Comparison of ENCODE assay signal across 23 cellular contexts in the genomic region with DNA sequence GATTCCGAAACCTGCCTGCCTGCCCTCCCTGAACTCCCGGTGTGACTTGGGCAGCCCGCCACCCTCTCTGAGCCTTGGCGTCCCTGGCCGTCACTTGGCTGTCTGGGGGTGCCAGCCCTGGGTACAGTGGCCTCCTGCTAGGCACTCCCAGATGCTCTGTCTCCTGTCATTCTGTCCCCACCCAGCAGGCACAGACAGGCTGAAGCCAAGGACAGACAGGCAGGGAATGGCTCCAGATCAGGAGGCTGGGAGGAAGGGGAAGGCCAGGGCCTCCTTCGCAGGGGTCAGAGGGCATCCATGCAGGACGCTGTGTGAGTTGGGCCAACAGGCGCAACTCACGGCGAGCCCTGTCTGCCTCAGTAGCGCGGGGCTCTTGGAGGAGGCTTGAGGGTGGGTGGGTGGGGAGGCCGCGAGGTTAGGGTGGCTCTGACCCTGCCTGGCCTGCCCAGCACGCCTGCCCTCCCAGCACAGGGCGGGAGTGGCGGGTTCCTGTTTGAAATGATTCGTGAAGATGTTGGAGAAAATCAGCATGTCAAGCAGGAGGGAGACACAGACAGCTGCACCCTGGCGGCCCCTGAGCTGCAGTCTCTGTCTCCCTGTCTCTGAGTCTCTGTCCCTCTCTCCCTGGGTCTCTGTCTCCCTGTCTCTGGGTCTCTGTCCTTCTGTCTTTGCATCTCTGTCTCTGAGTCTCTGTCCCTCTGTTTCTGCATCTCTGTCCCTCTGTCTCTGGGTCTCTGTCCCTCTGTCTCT. TPM values are rescaled to one million over a fixed set of nuclear protein-coding genes. Genes with fewer than 3 reads are reported as not detected.
DNase-seq lines count a peak whose midpoint lies in the region; ATAC-seq and TF ChIP-seq lines count a peak whose summit lies in the region.
"Had no signal": no experiment of that assay in that cellular context is flagged by ENCODE, and none has a peak within 500 bp of the region (broad histone marks: within the 10 kb centered on the region; RNA-seq: fewer than 3 reads in every experiment).

No MANE protein-coding gene starts in this region.

- H3K56ac ChIP-seq in H9 (ENCODE audit: insufficient read length, low read depth, low read length), result no peak overlapping the region

- H3K4me2 ChIP-seq in H9 (ENCODE audit: insufficient read depth, insufficient read length, low read length), result no peak overlapping the region

- no peak overlapping the region for H3K4me3 Mint-ChIP-seq in H9
- H3K4me3 Mint-ChIP-seq in naive thymus-derived CD4-positive, alpha-beta T cell, result no peak overlapping the region
- H3K4me3 Mint-ChIP-seq: activated naive CD4-positive, alpha-beta T cell treated with anti-CD3 and anti-CD28 coated beads, Interleukin-2, amount 10 ng/mL, durations not matched to agents 7 days and 5 days; T-helper 1 cell treated with Interleukin-12 subunit alpha and Interleukin-12 subunit beta and Interleukin-4 antibody, amounts not matched to agents 30 μg/mL and 1 μg/mL, for 36 hours had no signal

- no peak overlapping the region for H2BK120ac ChIP-seq in H9 (ENCODE audit: low read depth, low read length, poor library complexity, severe bottlenecking)

- no peak overlapping the region for H3K23ac ChIP-seq in H9 (ENCODE audit: insufficient read length, low read depth, low read length)

- H4K91ac ChIP-seq in H9 (ENCODE audit: insufficient read length, low read depth, low read length), result peak overlapping the region; percentile 10

- no peak overlapping the region for H4K8ac ChIP-seq in H9 (replicated peaks; ENCODE audit: insufficient read length, low read depth, low read length)

- no peaks in the 10 kb centered on the region for H3K79me1 ChIP-seq in H9 (ENCODE audit: insufficient read depth, low read depth, low read length, poor library complexity, severe bottlenecking)

- TF ChIP-seq CTCF in H9 (conservative IDR thresholded peaks at IDR 0.05) (no peak), liver (IDR thresholded peaks at IDR 0.05; ENCODE audit: low read depth, low read length, missing input control) (no peak), testis (IDR thresholded peaks at IDR 0.05) (no peak)

- H2AK5ac ChIP-seq in H9 (ENCODE audit: insufficient read length, low read length), result no peak overlapping the region

- H3K9me3 ChIP-seq in H9 (ENCODE audit: control insufficient read depth, low read depth, low read length) (no peaks in the 10 kb centered on the region), liver (ENCODE audit: control insufficient read depth in 4 of 4, low read length in 3 of 4) (no peaks in the 10 kb centered on the region), testis (no peaks in the 10 kb centered on the region)
- H3K9me3 ChIP-seq in naive thymus-derived CD4-positive, alpha-beta T cell (ENCODE audit: control insufficient read depth in 2 of 3, low read length in 3 of 3), result no peaks in the 10 kb centered on the region
- H3K9me3 ChIP-seq: gastroesophageal sphincter, Peyer's patch had no signal

- H3K9me3 Mint-ChIP-seq in H9, result no peaks in the 10 kb centered on the region; a peak in 1 of 5 replicates
- H3K9me3 Mint-ChIP-seq in naive thymus-derived CD4-positive, alpha-beta T cell, result no peaks in the 10 kb centered on the region
- H3K9me3 Mint-ChIP-seq: activated naive CD4-positive, alpha-beta T cell treated with anti-CD3 and anti-CD28 coated beads, Interleukin-2, amount 10 ng/mL, durations not matched to agents 7 days and 5 days; T-helper 1 cell treated with Interleukin-12 subunit alpha and Interleukin-12 subunit beta and Interleukin-4 antibody, amounts not matched to agents 30 μg/mL and 1 μg/mL, for 36 hours had no signal

- no peak overlapping the region for H4K5ac ChIP-seq in H9 (ENCODE audit: insufficient read length, low read depth, low read length)

- TF ChIP-seq RAD21 in liver (IDR thresholded peaks at IDR 0.05), result no peak

- no peak for TF ChIP-seq POLR2A in testis (IDR thresholded peaks at IDR 0.05)

- no peak overlapping the region for H2BK15ac ChIP-seq in H9 (ENCODE audit: low read depth, low read length)

- no peak overlapping the region for H2BK5ac ChIP-seq in H9 (ENCODE audit: insufficient read length, low read length)

- H3K9ac ChIP-seq in H9 (ENCODE audit: extremely low read depth, insufficient read length, low read length) (no peak overlapping the region), liver (ENCODE audit: low read depth in 1 of 2, low read length in 2 of 2) (no peak overlapping the region)

- H3T11ph ChIP-seq in H9 (ENCODE audit: low read length), result no peak overlapping the region

- H3K4me1 Mint-ChIP-seq in H9, result peaks cover 24 to 30% of the 10 kb centered on the region in 2 experiments
- H3K4me1 Mint-ChIP-seq in naive thymus-derived CD4-positive, alpha-beta T cell, result peaks cover 5 to 38% (median 23%) of the 10 kb centered on the region in 7 donors
- H3K4me1 Mint-ChIP-seq: activated naive CD4-positive, alpha-beta T cell treated with anti-CD3 and anti-CD28 coated beads, Interleukin-2, amount 10 ng/mL, durations not matched to agents 7 days and 5 days had no signal

- no peaks in the 10 kb centered on the region for H3K79me2 ChIP-seq in H9 (ENCODE audit: insufficient read depth, low read length)

- H4K20me1 ChIP-seq in H9 (ENCODE audit: control insufficient read depth, insufficient read depth, insufficient read length), result no peaks in the 10 kb centered on the region

- CTCF ChIA-PET in naive thymus-derived CD4-positive, alpha-beta T cell (lab: Charles Lee), result no interaction called here

- no peak for ATAC-seq in HG03354 (IDR thresholded peaks at IDR 0.05; ENCODE audit: poor library complexity, severe bottlenecking, unreplicated experiment)
- no peak for ATAC-seq in naive thymus-derived CD4-positive, alpha-beta T cell
- no peak for ATAC-seq in GM21576 (IDR thresholded peaks at IDR 0.05; ENCODE audit: unreplicated experiment)
- ATAC-seq: gastroesophageal sphincter had no signal

- intact Hi-C loops in testis (cut with DNase I; ENCODE audit: low total_unique reads), result no loop called here
- intact Hi-C loops in naive thymus-derived CD4-positive, alpha-beta T cell (cut with micrococcal nuclease), result no loop called here

- POLR2A ChIA-PET in naive thymus-derived CD4-positive, alpha-beta T cell (lab: Charles Lee), result no interaction called here

- H3K18ac ChIP-seq in H9 (ENCODE audit: insufficient read length, low read depth, low read length), result no peak overlapping the region

- peaks cover 0 to 4% (median 2%) of the 10 kb centered on the region in 3 experiments; a peak in 2 of 7 replicates for H3K36me3 Mint-ChIP-seq in H9 (ENCODE audit: insufficient read depth in 1 of 3, low read depth in 3 of 3)
- H3K36me3 Mint-ChIP-seq in naive thymus-derived CD4-positive, alpha-beta T cell, result peaks cover 0 to 8% (median 0%) of the 10 kb centered on the region in 5 donors
- H3K36me3 Mint-ChIP-seq: activated naive CD4-positive, alpha-beta T cell treated with anti-CD3 and anti-CD28 coated beads, Interleukin-2, amount 10 ng/mL, durations not matched to agents 7 days and 5 days had no signal

- no peak overlapping the region for H2BK12ac ChIP-seq in H9 (ENCODE audit: insufficient read length, low read depth, low read length)

- no peaks in the 10 kb centered on the region for H3K23me2 ChIP-seq in H9 (ENCODE audit: insufficient read length, low read depth, low read length, poor library complexity, severe bottlenecking)

- H3K4me1 ChIP-seq in H9 (ENCODE audit: insufficient read depth, low read length), result no peaks in the 10 kb centered on the region; the same call in 1 of the 2 replicates
- H3K4me1 ChIP-seq in liver (ENCODE audit: control insufficient read depth in 4 of 4, insufficient read depth in 4 of 4, low read length in 3 of 4), result no peaks in the 10 kb centered on the region
- peaks cover 49% of the 10 kb centered on the region for H3K4me1 ChIP-seq in testis
- peaks cover 0 to 2% of the 10 kb centered on the region in 2 donors for H3K4me1 ChIP-seq in naive thymus-derived CD4-positive, alpha-beta T cell (ENCODE audit: control insufficient read depth in 2 of 2, insufficient read depth in 2 of 2, low read length in 2 of 2)

- H3K27me3 Mint-ChIP-seq in H9 (ENCODE audit: low read depth), result peaks cover 4% of the 10 kb centered on the region
- H3K27me3 Mint-ChIP-seq in naive thymus-derived CD4-positive, alpha-beta T cell, result no peaks in the 10 kb centered on the region
- H3K27me3 Mint-ChIP-seq: activated naive CD4-positive, alpha-beta T cell treated with anti-CD3 and anti-CD28 coated beads, Interleukin-2, amount 10 ng/mL, durations not matched to agents 7 days and 5 days had no signal

- no peak overlapping the region for H3K4me3 ChIP-seq in liver (ENCODE audit: low read depth in 1 of 3, low read length in 3 of 3)
- no peak overlapping the region for H3K4me3 ChIP-seq in testis
- H3K4me3 ChIP-seq in naive thymus-derived CD4-positive, alpha-beta T cell (ENCODE audit: low read length), result no peak overlapping the region
- H3K4me3 ChIP-seq: gastroesophageal sphincter, Peyer's patch had no signal

- no peak overlapping the region for H3K27ac Mint-ChIP-seq in H9
- H3K27ac Mint-ChIP-seq in naive thymus-derived CD4-positive, alpha-beta T cell, result peak overlapping the region in 2 of 9 donors; percentile 60 to 87
- H3K27ac Mint-ChIP-seq: activated naive CD4-positive, alpha-beta T cell treated with anti-CD3 and anti-CD28 coated beads, Interleukin-2, amount 10 ng/mL, durations not matched to agents 7 days and 5 days; T-helper 1 cell treated with Interleukin-12 subunit alpha and Interleukin-12 subunit beta and Interleukin-4 antibody, amounts not matched to agents 30 μg/mL and 1 μg/mL, for 36 hours had no signal

- DNase-seq in H9 (no peak), testis (no peak)
- no peak for DNase-seq in naive thymus-derived CD4-positive, alpha-beta T cell
- DNase-seq: activated CD4-positive, alpha-beta T cell treated with anti-CD3 and anti-CD28 coated beads for 4 hours; activated naive CD4-positive, alpha-beta T cell treated with anti-CD3 and anti-CD28 coated beads, Interleukin-2, amount 10 ng/mL, durations not matched to agents 7 days and 5 days; activated T-cell treated with anti-CD3 and anti-CD28 coated beads, Interleukin-2, amount 50 U/mL, for 48 hours; anterior cingulate cortex; central memory CD4-positive, alpha-beta T cell; GF-D8; mammary epithelial cell; NCI-H1105 treated with DMSO at 0.1 percent for 48 hours; NCI-H2081 treated with DMSO at 0.1 percent for 48 hours; NCI-H524 treated with DMSO at 0.1 percent for 48 hours; occipital lobe; Peyer's patch; retina had no signal

- no peaks in the 10 kb centered on the region for H3K27me3 ChIP-seq in H9 (ENCODE audit: insufficient read depth, low read length)
- no peaks in the 10 kb centered on the region for H3K27me3 ChIP-seq in liver (ENCODE audit: control insufficient read depth in 4 of 4, insufficient read depth in 4 of 4, low read length in 3 of 4)
- H3K27me3 ChIP-seq in testis, result no peaks in the 10 kb centered on the region
- H3K27me3 ChIP-seq in naive thymus-derived CD4-positive, alpha-beta T cell (ENCODE audit: control insufficient read depth in 2 of 2, insufficient read depth in 2 of 2, low read length in 2 of 2), result no peaks in the 10 kb centered on the region
- H3K27me3 ChIP-seq: gastroesophageal sphincter, Peyer's patch had no signal

- H3K36me3 ChIP-seq in liver (ENCODE audit: control insufficient read depth in 4 of 4, insufficient read depth in 3 of 4, low read depth in 1 of 4, low read length in 3 of 4) (no peaks in the 10 kb centered on the region), testis (ENCODE audit: low read depth, missing control alignments) (no peaks in the 10 kb centered on the region)
- no peaks in the 10 kb centered on the region for H3K36me3 ChIP-seq in naive thymus-derived CD4-positive, alpha-beta T cell (ENCODE audit: control insufficient read depth in 2 of 3, insufficient read depth in 3 of 3, low read length in 3 of 3)
- H3K36me3 ChIP-seq: gastroesophageal sphincter, Peyer's patch had no signal

- H2BK20ac ChIP-seq in H9 (ENCODE audit: low read depth, low read length, poor library complexity, severe bottlenecking), result no peak overlapping the region

- no peak overlapping the region; the same call in 1 of the 2 replicates for H3K14ac ChIP-seq in H9 (ENCODE audit: insufficient read depth, low read length)

- no CpG with 5 or more reads among the region's 19 CpGs for WGBS in H9 (ENCODE audit: extremely low coverage, insufficient read length, low lambda C conversion rate)
- 78% methylated on average over 19 of the region's 19 CpGs for whole genome bisulfite sequencing in liver
- WGBS in testis, 2 donors, result 63 to 92% methylated on average over 4 to 19 of the region's 19 CpGs

- no peak overlapping the region for H3K27ac ChIP-seq in H9 (ENCODE audit: insufficient read length, low read depth, low read length)
- H3K27ac ChIP-seq in angular gyrus (ENCODE audit: low read depth, low read length), result peak overlapping the region; percentile 75
- H3K27ac ChIP-seq in liver (ENCODE audit: low read depth in 1 of 2, low read length in 2 of 2), result no peak overlapping the region
- peak overlapping the region; percentile 15 to 50 for H3K27ac ChIP-seq in testis
- H3K27ac ChIP-seq in naive thymus-derived CD4-positive, alpha-beta T cell (ENCODE audit: low read depth, low read length), result no peak overlapping the region

- H3K4ac ChIP-seq in H9 (ENCODE audit: low read depth, low read length), result no peak overlapping the region

- no peak overlapping the region for H2AFZ ChIP-seq in H9 (ENCODE audit: low read length)

RNA-seq across cellular contexts. Expression of a gene that starts 19.7 kb away (rescaled TPM):
- 9.8 and 10.7 TPM in 2 replicates for total RNA-seq in H9 (2021)
- total RNA-seq in liver, result 1 to 10 TPM; 2.4 to 5.9 TPM
- polyA plus RNA-seq in liver, result 1 to 10 TPM; 2.3 to 2.4 TPM
- 10 to 100 TPM; 16.5 to 32.3 TPM for total RNA-seq in testis
- polyA plus RNA-seq in testis (ENCODE audit: insufficient read depth, low read depth, low replicate concordance), result 10.6 TPM
- total RNA-seq in naive thymus-derived CD4-positive, alpha-beta T cell, result 10 to 100 TPM in 4 of 5 experiments, 1 to 10 TPM in 1; 9.5 to 16.3 (median 12.7) TPM
- 1 to 10 TPM; 3.7 to 6.1 TPM for polyA plus RNA-seq in naive thymus-derived CD4-positive, alpha-beta T cell

RNA-seq across cellular contexts. Expression of a gene that starts 27.0 kb away (rescaled TPM):
- total RNA-seq in H9 (2021) (19.0 and 19.1 TPM in 2 replicates), liver (1 to 10 TPM; 1.5 to 2.2 TPM), testis (10 to 100 TPM; 28.1 to 32.1 TPM)
- polyA plus RNA-seq in liver (1 to 10 TPM; 1.5 to 3.5 TPM), testis (ENCODE audit: insufficient read depth, low read depth, low replicate concordance) (15.6 TPM)
- 10 to 100 TPM in 4 of 5 experiments, 1 to 10 TPM in 1; 8.4 to 23.4 (median 22.3) TPM for total RNA-seq in naive thymus-derived CD4-positive, alpha-beta T cell
- 1 to 10 TPM in 1 of 2 donors, under 1 TPM in 1; 0.97 to 1.7 TPM for polyA plus RNA-seq in naive thymus-derived CD4-positive, alpha-beta T cell

RNA-seq across cellular contexts. Expression of a gene that starts 43.8 kb away (rescaled TPM):
- total RNA-seq in H9 (2021), result 11.2 and 12.0 TPM in 2 replicates
- under 1 TPM in 1 of 2 donors, not detected in 1; 0.08 TPM for total RNA-seq in liver
- under 1 TPM; 0.08 to 0.15 TPM for polyA plus RNA-seq in liver
- total RNA-seq in testis, result 1 to 10 TPM; 4.3 to 7.0 TPM
- polyA plus RNA-seq in testis (ENCODE audit: insufficient read depth, low read depth, low replicate concordance), result 4.5 TPM
- under 1 TPM in 2 of 5 experiments, not detected in 3; 0.22 to 0.24 TPM for total RNA-seq in naive thymus-derived CD4-positive, alpha-beta T cell
- under 1 TPM; 0.37 to 0.74 TPM for polyA plus RNA-seq in naive thymus-derived CD4-positive, alpha-beta T cell
- total RNA-seq: activated CD8-positive, alpha-beta memory T cell treated with anti-CD3 and anti-CD28 coated beads for 36 hours had no signal

RNA-seq across cellular contexts. Expression of a gene that starts 49.9 kb away (rescaled TPM):
- total RNA-seq in H9 (2021), result 13.9 and 16.2 TPM in 2 replicates
- 1 to 10 TPM in 1 of 2 donors, not detected in 1; 1.6 TPM for total RNA-seq in liver
- 1 to 10 TPM in 1 of 2 donors, under 1 TPM in 1; 0.49 to 1.9 TPM for polyA plus RNA-seq in liver
- 1 to 10 TPM; 4.3 to 5.3 TPM for total RNA-seq in testis
- 8.7 TPM for polyA plus RNA-seq in testis (ENCODE audit: insufficient read depth, low read depth, low replicate concordance)
- total RNA-seq in naive thymus-derived CD4-positive, alpha-beta T cell, result not detected
- polyA plus RNA-seq in naive thymus-derived CD4-positive, alpha-beta T cell, result under 1 TPM; 0.28 to 0.49 TPM

Comparison
In these comparisons a context has a peak if more than half of its experiments do, and no peak if none do; other contexts are left out.
1. H3K27ac ChIP-seq: peak in angular gyrus (single experiment) and testis (2 of 2); none in H9 (single experiment), liver (0 of 2) and naive thymus-derived CD4-positive, alpha-beta T cell (single experiment).